In genomic region chr3:136327671-136328070, GRCh38 we compare ENCODE assay signal across 22 cellular contexts.
A peak's percentile ranks its signal among the peaks of the same experiment; 100 is the strongest.
DNase-seq lines count a peak whose midpoint lies in the region; ATAC-seq lines count a peak whose summit lies in the region.
"Had no signal": no experiment of that assay in that cellular context is flagged by ENCODE, and none has a peak within 500 bp of the region (broad histone marks: within the 10 kb centered on the region; RNA-seq: fewer than 3 reads in every experiment).

No MANE protein-coding gene starts in this region.

- peak; percentile 72 for DNase-seq in mesenteric fat pad (ENCODE audit: low spot score)
- DNase-seq: 8988T; ACHN; AML-193; BE2C; C1 segment of cervical spinal cord; Caco-2; Calu3; CD4-positive, alpha-beta memory T cell; CD4-positive, alpha-beta T cell; CD4-positive, CD25-positive, alpha-beta regulatory T cell; CD8-positive, alpha-beta memory T cell; CD8-positive, alpha-beta T cell; COR-L47; DMS 273 treated with DMSO at 0.1 percent for 48 hours; DMS153; DMS53; DMS79; DMS79 treated with DMSO at 0.1 percent for 48 hours; DND-41; EL had no signal

- ATAC-seq in HG03280 (IDR thresholded peaks at IDR 0.05; ENCODE audit: unreplicated experiment): no peak
- ATAC-seq: CD8-positive, alpha-beta T cell had no signal
